In the genomic region with DNA sequence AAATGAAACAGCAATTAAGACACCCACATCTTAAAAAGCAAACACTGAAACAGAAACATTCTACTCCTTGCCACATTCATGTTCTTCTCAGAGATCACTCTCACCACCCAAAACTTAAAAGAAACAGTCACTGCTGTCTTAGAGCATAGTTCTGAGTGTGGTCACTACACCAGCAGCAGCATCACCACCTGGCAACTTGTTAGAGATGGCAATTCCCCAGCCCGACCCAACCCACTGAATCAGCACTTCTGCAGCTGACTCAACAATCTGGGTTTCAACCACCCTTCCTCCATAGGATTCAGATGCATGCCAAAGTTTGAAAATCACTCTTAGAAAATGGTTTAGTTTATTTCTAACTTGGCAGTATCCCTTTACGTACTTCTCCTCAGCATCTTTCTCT, we compare ENCODE assay signal across 1 cellular context.
TF ChIP-seq lines count a peak whose summit lies in the region.

No MANE protein-coding gene starts in this region.

TF ChIP-seq in GM23338, 12 proteins besides CTCF, POLR2A, EP300 and RAD21 (continued from another document):
- TF ChIP-seq, protein P1, sequence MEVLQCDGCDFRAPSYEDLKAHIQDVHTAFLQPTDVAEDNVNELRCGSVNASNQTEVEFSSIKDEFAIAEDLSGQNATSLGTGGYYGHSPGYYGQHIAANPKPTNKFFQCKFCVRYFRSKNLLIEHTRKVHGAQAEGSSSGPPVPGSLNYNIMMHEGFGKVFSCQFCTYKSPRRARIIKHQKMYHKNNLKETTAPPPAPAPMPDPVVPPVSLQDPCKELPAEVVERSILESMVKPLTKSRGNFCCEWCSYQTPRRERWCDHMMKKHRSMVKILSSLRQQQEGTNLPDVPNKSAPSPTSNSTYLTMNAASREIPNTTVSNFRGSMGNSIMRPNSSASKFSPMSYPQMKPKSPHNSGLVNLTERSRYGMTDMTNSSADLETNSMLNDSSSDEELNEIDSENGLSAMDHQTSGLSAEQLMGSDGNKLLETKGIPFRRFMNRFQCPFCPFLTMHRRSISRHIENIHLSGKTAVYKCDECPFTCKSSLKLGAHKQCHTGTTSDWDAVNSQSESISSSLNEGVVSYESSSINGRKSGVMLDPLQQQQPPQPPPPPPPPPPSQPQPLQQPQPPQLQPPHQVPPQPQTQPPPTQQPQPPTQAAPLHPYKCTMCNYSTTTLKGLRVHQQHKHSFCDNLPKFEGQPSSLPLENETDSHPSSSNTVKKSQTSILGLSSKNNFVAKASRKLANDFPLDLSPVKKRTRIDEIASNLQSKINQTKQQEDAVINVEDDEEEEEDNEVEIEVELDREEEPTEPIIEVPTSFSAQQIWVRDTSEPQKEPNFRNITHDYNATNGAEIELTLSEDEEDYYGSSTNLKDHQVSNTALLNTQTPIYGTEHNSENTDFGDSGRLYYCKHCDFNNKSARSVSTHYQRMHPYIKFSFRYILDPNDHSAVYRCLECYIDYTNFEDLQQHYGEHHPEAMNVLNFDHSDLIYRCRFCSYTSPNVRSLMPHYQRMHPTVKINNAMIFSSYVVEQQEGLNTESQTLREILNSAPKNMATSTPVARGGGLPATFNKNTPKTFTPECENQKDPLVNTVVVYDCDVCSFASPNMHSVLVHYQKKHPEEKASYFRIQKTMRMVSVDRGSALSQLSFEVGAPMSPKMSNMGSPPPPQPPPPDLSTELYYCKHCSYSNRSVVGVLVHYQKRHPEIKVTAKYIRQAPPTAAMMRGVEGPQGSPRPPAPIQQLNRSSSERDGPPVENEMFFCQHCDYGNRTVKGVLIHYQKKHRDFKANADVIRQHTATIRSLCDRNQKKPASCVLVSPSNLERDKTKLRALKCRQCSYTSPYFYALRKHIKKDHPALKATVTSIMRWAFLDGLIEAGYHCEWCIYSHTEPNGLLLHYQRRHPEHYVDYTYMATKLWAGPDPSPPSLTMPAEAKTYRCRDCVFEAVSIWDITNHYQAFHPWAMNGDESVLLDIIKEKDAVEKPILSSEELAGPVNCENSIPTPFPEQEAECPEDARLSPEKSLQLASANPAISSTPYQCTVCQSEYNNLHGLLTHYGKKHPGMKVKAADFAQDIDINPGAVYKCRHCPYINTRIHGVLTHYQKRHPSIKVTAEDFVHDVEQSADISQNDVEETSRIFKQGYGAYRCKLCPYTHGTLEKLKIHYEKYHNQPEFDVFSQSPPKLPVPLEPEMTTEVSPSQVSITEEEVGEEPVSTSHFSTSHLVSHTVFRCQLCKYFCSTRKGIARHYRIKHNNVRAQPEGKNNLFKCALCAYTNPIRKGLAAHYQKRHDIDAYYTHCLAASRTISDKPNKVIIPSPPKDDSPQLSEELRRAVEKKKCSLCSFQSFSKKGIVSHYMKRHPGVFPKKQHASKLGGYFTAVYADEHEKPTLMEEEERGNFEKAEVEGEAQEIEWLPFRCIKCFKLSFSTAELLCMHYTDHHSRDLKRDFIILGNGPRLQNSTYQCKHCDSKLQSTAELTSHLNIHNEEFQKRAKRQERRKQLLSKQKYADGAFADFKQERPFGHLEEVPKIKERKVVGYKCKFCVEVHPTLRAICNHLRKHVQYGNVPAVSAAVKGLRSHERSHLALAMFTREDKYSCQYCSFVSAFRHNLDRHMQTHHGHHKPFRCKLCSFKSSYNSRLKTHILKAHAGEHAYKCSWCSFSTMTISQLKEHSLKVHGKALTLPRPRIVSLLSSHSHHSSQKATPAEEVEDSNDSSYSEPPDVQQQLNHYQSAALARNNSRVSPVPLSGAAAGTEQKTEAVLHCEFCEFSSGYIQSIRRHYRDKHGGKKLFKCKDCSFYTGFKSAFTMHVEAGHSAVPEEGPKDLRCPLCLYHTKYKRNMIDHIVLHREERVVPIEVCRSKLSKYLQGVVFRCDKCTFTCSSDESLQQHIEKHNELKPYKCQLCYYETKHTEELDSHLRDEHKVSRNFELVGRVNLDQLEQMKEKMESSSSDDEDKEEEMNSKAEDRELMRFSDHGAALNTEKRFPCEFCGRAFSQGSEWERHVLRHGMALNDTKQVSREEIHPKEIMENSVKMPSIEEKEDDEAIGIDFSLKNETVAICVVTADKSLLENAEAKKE (CRISPR knock-in tag; IDR thresholded peaks at IDR 0.05) = no peak
- TF ChIP-seq EZH2 (IDR thresholded peaks at IDR 0.05; ENCODE audit: low read depth, unreplicated experiment) (no peak), CREB1 (CRISPR knock-in tag; IDR thresholded peaks at IDR 0.05; ENCODE audit: low read depth) (no peak), ZNF114 (CRISPR knock-in tag; IDR thresholded peaks at IDR 0.05) (no peak)
